In genomic region chr15:74651251-74651741, GRCh38 we compare ENCODE assay signal across 12 cellular contexts. TPM values are rescaled to one million over a fixed set of nuclear protein-coding genes. Genes with fewer than 3 reads are reported as not detected.
DNase-seq lines count a peak whose midpoint lies in the region; ATAC-seq, FAIRE-seq and TF ChIP-seq lines count a peak whose summit lies in the region.
"Had no signal": no experiment of that assay in that cellular context is flagged by ENCODE, and none has a peak within 500 bp of the region (broad histone marks: within the 10 kb centered on the region; RNA-seq: fewer than 3 reads in every experiment).

No MANE protein-coding gene starts in this region.

- no peak overlapping the region for H3K9ac ChIP-seq in GM23248

- no peaks in the 10 kb centered on the region for H3K9me3 ChIP-seq in GM23248 (ENCODE audit: low read depth)
- no peaks in the 10 kb centered on the region for H3K9me3 ChIP-seq in pancreas

- H4K20me1 ChIP-seq in GM23248 (ENCODE audit: insufficient read depth), result peaks cover 5% of the 10 kb centered on the region

- H3K4me2 ChIP-seq in GM23248 (ENCODE audit: unreplicated experiment), result no peak overlapping the region

- in situ Hi-C loops in GM23248 (cut with MboI) (no loop called here), GM13977 (cut with MboI; ENCODE audit: low pct_unique_long_range_greater_than_20kb, low sequenced_read_pairs, unreplicated experiment) (no loop called here)

- FAIRE-seq in pancreas (lab: Jason Lieb, UNC), result no peak
- FAIRE-seq: TTC549, urothelium cell line had no signal

- H3K4me3 ChIP-seq in GM23248 (no peak overlapping the region), pancreas (no peak overlapping the region)
- H3K4me3 ChIP-seq: coronary artery had no signal

- peaks cover 16% of the 10 kb centered on the region for H3K4me1 ChIP-seq in GM23248 (ENCODE audit: insufficient read depth)
- peaks cover 4 to 22% (median 7%) of the 10 kb centered on the region in 3 donors for H3K4me1 ChIP-seq in pancreas

- peak; percentile 33 to 68 (median 54) for ATAC-seq in pancreas
- ATAC-seq in GM21360 (IDR thresholded peaks at IDR 0.05; ENCODE audit: unreplicated experiment), result no peak

- no peaks in the 10 kb centered on the region for H3K36me3 ChIP-seq in GM23248 (ENCODE audit: low read depth)
- H3K36me3 ChIP-seq in pancreas, result no peaks in the 10 kb centered on the region

- no peak overlapping the region for H3K27ac ChIP-seq in GM23248
- H3K27ac ChIP-seq in epithelial cell of prostate, result peak overlapping the region; percentile 14
- H3K27ac ChIP-seq in pancreas, result peak overlapping the region in 3 of 4 donors; percentile 2 to 21 (median 3)
- H3K27ac ChIP-seq: coronary artery had no signal

- no peak overlapping the region for H2AFZ ChIP-seq in GM23248

- H3F3A ChIP-seq in GM23248 (ENCODE audit: insufficient read depth), result peaks cover 15% of the 10 kb centered on the region

- H3K27me3 ChIP-seq in GM23248 (replicated peaks; ENCODE audit: insufficient read depth) (no peaks in the 10 kb centered on the region), pancreas (no peaks in the 10 kb centered on the region)

- intact Hi-C loops in pancreas (cut with DNase I), result no loop called here

- peaks cover 57% of the 10 kb centered on the region for H3K79me2 ChIP-seq in GM23248 (ENCODE audit: insufficient read depth)

- WGBS in GM23248 (ENCODE audit: low coverage in 1 of 2, low lambda C conversion rate in 2 of 2, missing lambda C conversion rate in 2 of 2), 2 experiments, result 76 to 78% methylated on average over 3 of the region's 3 CpGs
- 23 to 32% methylated on average over 3 of the region's 3 CpGs for WGBS in pancreas, 2 donors

- no peaks in the 10 kb centered on the region for H3K9me2 ChIP-seq in GM23248 (ENCODE audit: insufficient read depth)

- no peak for TF ChIP-seq CTCF in pancreas (IDR thresholded peaks at IDR 0.05)
- TF ChIP-seq CTCF in GM13977 (IDR thresholded peaks at IDR 0.05; ENCODE audit: extremely low read depth, insufficient read depth, missing control alignments), result no peak

- DNase-seq in GM23248, result peak; percentile 37
- peak; percentile 17 for DNase-seq in NCI-H2171 (lab: John Stamatoyannopoulos, UW)
- DNase-seq in epithelial cell of prostate (ENCODE audit: low read depth, low spot score), result no peak
- DNase-seq in pancreas, result no peak
- DNase-seq in MV-4-11 (lab: John Stamatoyannopoulos, UW), result no peak
- no peak for DNase-seq in GM13977 (ENCODE audit: low spot score)
- DNase-seq in cerebellar nuclear complex (lab: John Stamatoyannopoulos, UW), result no peak
- DNase-seq: DMS 273 treated with DMSO at 0.1 percent for 48 hours had no signal

RNA-seq across cellular contexts. Expression of gene CLK3, which starts 35.7 kb away (rescaled TPM):
- 67.2 and 67.9 TPM in 2 replicates for total RNA-seq in GM23248 (2014; rRNA removed; shearing (Covaris generic))
- polyA plus RNA-seq in GM23248 (2016; fragmentation: Nextera tagmentation; extraction: Ambion mirVana) (40.4 and 41.9 TPM in 2 replicates), pancreas (10 to 100 TPM; 63.1 to 89.9 TPM)
- 10 to 100 TPM; 23.1 to 42.2 (median 28.7) TPM for total RNA-seq in pancreas

RNA-seq across cellular contexts. Expression of gene EDC3, which starts 44.5 kb away (rescaled TPM):
- total RNA-seq in GM23248 (2014; rRNA removed; shearing (Covaris generic)), result 13.9 and 15.0 TPM in 2 replicates
- polyA plus RNA-seq in GM23248 (2016; fragmentation: Nextera tagmentation; extraction: Ambion mirVana) (21.8 and 24.3 TPM in 2 replicates), pancreas (10 to 100 TPM in 1 of 2 donors, 1 to 10 TPM in 1; 9.7 to 12.3 TPM)
- 10 to 100 TPM in 4 of 6 donors, 1 to 10 TPM in 2; 7.6 to 19.5 (median 11.5) TPM for total RNA-seq in pancreas

Comparison
In these comparisons a context has a peak if more than half of its experiments do, and no peak if none do; other contexts are left out.
1. DNase-seq: peak in GM23248 (single experiment) and NCI-H2171 (single experiment); none in epithelial cell of prostate (single experiment), pancreas (0 of 6), MV-4-11 (single experiment), GM13977 (single experiment) and cerebellar nuclear complex (0 of 2).